In the genomic region with DNA sequence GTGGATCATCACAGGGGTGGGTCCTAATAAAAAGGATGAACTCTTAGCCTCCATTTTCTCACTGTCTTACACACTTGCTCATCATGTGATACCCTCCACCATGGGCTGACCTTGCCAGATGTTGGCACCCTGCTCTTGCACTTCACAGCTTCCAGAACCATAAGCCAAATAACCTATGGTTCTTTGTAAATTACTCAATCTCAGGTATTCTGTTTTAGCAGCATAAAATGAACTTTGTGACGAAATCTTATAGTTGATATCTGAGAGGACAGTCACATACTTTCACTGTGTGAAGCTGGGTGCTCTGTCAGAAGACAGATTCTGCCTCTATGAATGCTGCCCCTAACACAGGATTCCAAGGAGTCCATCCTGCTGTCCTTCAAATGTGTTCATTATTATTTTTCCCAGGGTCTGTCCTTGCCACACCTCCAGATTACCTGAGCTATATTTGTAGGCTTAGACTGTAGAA, we compare ENCODE assay signal across 18 cellular contexts. TPM values are rescaled to one million over a fixed set of nuclear protein-coding genes. Genes with fewer than 3 reads are reported as not detected.
A peak's percentile ranks its signal among the peaks of the same experiment; 100 is the strongest.
DNase-seq lines count a peak whose midpoint lies in the region; ATAC-seq and TF ChIP-seq lines count a peak whose summit lies in the region.
"Had no signal": no experiment of that assay in that cellular context is flagged by ENCODE, and none has a peak within 500 bp of the region (broad histone marks: within the 10 kb centered on the region; RNA-seq: fewer than 3 reads in every experiment).

No MANE protein-coding gene starts in this region.

- ATAC-seq in activated naive CD4-positive, alpha-beta T cell treated with anti-CD3 and anti-CD28 coated beads, Interleukin-2, amount 50 U/mL, for 72 hours, result no peak
- ATAC-seq in HG03097 (IDR thresholded peaks at IDR 0.05; ENCODE audit: low FRiP score, unreplicated experiment) (no peak), sciatic nerve (no peak)

- H3K4me3 ChIP-seq in Loucy (ENCODE audit: low read length, poor library complexity, severe bottlenecking) (peak overlapping the region; percentile 53), smooth muscle cell (no peak overlapping the region), coronary artery (no peak overlapping the region)
- H3K4me3 ChIP-seq: ovary, vagina had no signal

- H3K27ac ChIP-seq in epithelial cell of prostate (peak overlapping the region; percentile 21), smooth muscle cell (ENCODE audit: low read depth) (peak overlapping the region; percentile 15), coronary artery (no peak overlapping the region)
- H3K27ac ChIP-seq: HL-60, ovary, vagina had no signal

- H3K36me3 Mint-ChIP-seq in activated naive CD4-positive, alpha-beta T cell treated with anti-CD3 and anti-CD28 coated beads, Interleukin-2, amount 50 U/mL, for 72 hours, result peaks cover 22 to 38% of the 10 kb centered on the region in 2 donors

- TF ChIP-seq CTCF in Loucy (conservative IDR thresholded peaks at IDR 0.05; ENCODE audit: low read length), result no peak
- TF ChIP-seq CTCF in smooth muscle cell (IDR thresholded peaks at IDR 0.05; ENCODE audit: borderline replicate concordance, insufficient read depth, poor library complexity, severe bottlenecking), result no peak
- no peak for TF ChIP-seq CTCF in coronary artery (IDR thresholded peaks at IDR 0.05)

- H3K79me2 ChIP-seq in Loucy (ENCODE audit: insufficient read depth, low read length) (peaks cover 99% of the 10 kb centered on the region), smooth muscle cell (ENCODE audit: low read depth) (peaks cover 87% of the 10 kb centered on the region)

- H3K9me2 ChIP-seq in Loucy (replicated peaks; ENCODE audit: low read depth, low read length), result no peaks in the 10 kb centered on the region

- H3K27me3 ChIP-seq in Loucy (ENCODE audit: insufficient read depth, low read length, poor library complexity, severe bottlenecking), result no peaks in the 10 kb centered on the region
- no peaks in the 10 kb centered on the region for H3K27me3 ChIP-seq in smooth muscle cell (ENCODE audit: low read depth)
- H3K27me3 ChIP-seq: ovary, vagina had no signal

- H2AFZ ChIP-seq in Loucy (ENCODE audit: low read length), result no peak overlapping the region
- no peak overlapping the region for H2AFZ ChIP-seq in smooth muscle cell (ENCODE audit: low read depth)

- WGBS in smooth muscle cell (ENCODE audit: low lambda C conversion rate), result 97% methylated on average over 1 of the region's 1 CpG

- H3K36me3 ChIP-seq in Loucy (ENCODE audit: insufficient read depth, low read length) (peaks cover 51% of the 10 kb centered on the region), smooth muscle cell (ENCODE audit: low read depth) (no peaks in the 10 kb centered on the region)
- H3K36me3 ChIP-seq: ovary, vagina had no signal

- H3K4me1 ChIP-seq in Loucy (ENCODE audit: insufficient read depth, low read length, poor library complexity, severe bottlenecking) (peaks cover 83% of the 10 kb centered on the region), smooth muscle cell (ENCODE audit: low read depth) (peaks cover 11% of the 10 kb centered on the region)

- intact Hi-C loops in sciatic nerve (cut with DNase I), result no loop called here

- H3K9me3 ChIP-seq in Loucy (ENCODE audit: insufficient read depth, low read depth, low read length), result peaks cover 14% of the 10 kb centered on the region
- H3K9me3 ChIP-seq in smooth muscle cell (replicated peaks; ENCODE audit: low read depth), result no peaks in the 10 kb centered on the region
- H3K9me3 ChIP-seq: ovary, vagina had no signal

- peak overlapping the region; percentile 28 for H3K9ac ChIP-seq in Loucy (ENCODE audit: low read depth, low read length, poor library complexity, severe bottlenecking)
- no peak overlapping the region for H3K9ac ChIP-seq in smooth muscle cell (ENCODE audit: low read depth)

- peaks cover 57% of the 10 kb centered on the region for H4K20me1 ChIP-seq in Loucy (ENCODE audit: insufficient read depth, low read length, poor library complexity, severe bottlenecking)
- H4K20me1 ChIP-seq in smooth muscle cell (ENCODE audit: low read depth), result peaks cover 70% of the 10 kb centered on the region

- H3K4me2 ChIP-seq in Loucy (ENCODE audit: low read depth, low read length, poor library complexity, severe bottlenecking) (peak overlapping the region; percentile 61), smooth muscle cell (no peak overlapping the region)

- peaks cover 4 to 5% of the 10 kb centered on the region in 2 donors for H3K9me3 Mint-ChIP-seq in activated naive CD4-positive, alpha-beta T cell treated with anti-CD3 and anti-CD28 coated beads, Interleukin-2, amount 50 U/mL, for 72 hours

- peak overlapping the region; percentile 52 to 92 for H3K27ac Mint-ChIP-seq in activated naive CD4-positive, alpha-beta T cell treated with anti-CD3 and anti-CD28 coated beads, Interleukin-2, amount 50 U/mL, for 72 hours

- no peak for DNase-seq in activated naive CD4-positive, alpha-beta T cell treated with anti-CD3 and anti-CD28 coated beads, Interleukin-2, amount 50 U/mL, for 72 hours (ENCODE audit: low spot score in 2 of 2)
- no peak for DNase-seq in activated naive CD4-positive, alpha-beta T cell treated with Interleukin-2 at 50 U/mL for 16 hours
- DNase-seq in epithelial cell of prostate (ENCODE audit: low read depth, low spot score), result no peak
- DNase-seq in smooth muscle cell (lab: John Stamatoyannopoulos, UW; ENCODE audit: unreplicated experiment), result no peak
- no peak for DNase-seq in sciatic nerve (ENCODE audit: low spot score)
- no peak for DNase-seq in coronary artery (ENCODE audit: low spot score)
- DNase-seq: activated CD4-positive, CD25-positive, alpha-beta regulatory T cell treated with anti-CD3 and anti-CD28 coated beads, Interleukin-2, amount 50 U/mL, for 72 hours; dermis blood vessel endothelial cell; DMS 273 treated with DMSO at 0.1 percent for 48 hours; hippocampal formation; NCI-H1436; NCI-H226; ovary; stimulated activated CD4-positive, alpha-beta T cell treated with anti-CD3 and anti-CD28 coated beads, Interleukin-12 subunit alpha, Interleukin-12 subunit beta, amount 100 ng/mL, for 4 hours had no signal

- H3F3A ChIP-seq in Loucy (ENCODE audit: low read depth) (peaks cover 4% of the 10 kb centered on the region; the same call in 1 of the 2 replicates), smooth muscle cell (ENCODE audit: low read depth) (peaks cover 34% of the 10 kb centered on the region)

RNA-seq across cellular contexts. Expression of a gene that starts 13.8 kb away (rescaled TPM):
- total RNA-seq in activated naive CD4-positive, alpha-beta T cell treated with anti-CD3 and anti-CD28 coated beads, Interleukin-2, amount 50 U/mL, for 72 hours, result 1 to 10 TPM; 7.8 to 9.3 TPM
- total RNA-seq in smooth muscle cell (78.2 and 104 TPM in 2 replicates), sciatic nerve (4.7 TPM)
- 49.7 and 56.8 TPM in 2 replicates for polyA plus RNA-seq in smooth muscle cell

Comparison
In these comparisons a context has a peak if more than half of its experiments do, and no peak if none do; other contexts are left out.
1. H3K27ac ChIP-seq: peak in epithelial cell of prostate (single experiment) and smooth muscle cell (single experiment); none in coronary artery (0 of 2).